1 cellular context compared by ENCODE assay signal in the genomic region with DNA sequence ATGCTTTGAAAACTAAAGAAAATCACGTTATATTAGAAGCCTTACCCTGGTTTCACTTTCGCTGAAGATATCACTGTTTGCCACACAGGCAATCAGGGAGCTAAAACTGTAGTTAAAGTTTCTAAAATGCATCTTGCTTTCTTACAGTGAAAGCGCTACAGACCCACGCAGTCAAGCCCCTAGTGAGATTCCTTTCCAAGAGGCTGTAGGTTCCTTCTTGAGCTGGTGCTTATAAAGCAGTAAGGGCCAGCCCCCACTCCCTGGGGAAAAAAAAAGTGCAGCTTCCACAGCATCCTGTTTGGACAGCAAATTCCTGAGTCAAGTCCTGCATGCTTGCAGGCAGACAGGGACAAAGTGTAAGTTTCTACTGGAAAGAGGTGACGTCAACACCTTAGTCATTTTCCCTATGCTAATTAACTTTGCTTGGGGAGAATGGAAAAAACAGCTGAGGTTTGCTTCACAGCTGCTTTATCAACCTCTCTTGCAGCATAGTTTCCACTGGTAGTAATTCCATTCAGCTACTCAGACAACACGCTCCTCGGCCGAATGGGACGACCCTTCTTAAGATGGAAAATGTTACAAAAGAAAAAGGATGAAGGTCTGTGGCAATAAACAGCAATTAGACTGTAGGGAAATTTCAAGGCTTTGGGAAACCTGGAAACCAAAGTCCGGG.
A peak's percentile ranks its signal among the peaks of the same experiment; 100 is the strongest.
TF ChIP-seq lines count a peak whose summit lies in the region.

No MANE protein-coding gene starts in this region.

TF ChIP-seq in H1, 55 proteins besides CTCF, POLR2A, EP300 and RAD21 (continued from another document):
- TF ChIP-seq CHD7 (IDR thresholded peaks at IDR 0.05; ENCODE audit: insufficient replicate concordance, low read length) (no peak), CBX5 (IDR thresholded peaks at IDR 0.05; ENCODE audit: low read depth, low read length) (no peak), CREB1 (IDR thresholded peaks at IDR 0.05) (0 out of 2 replicates have a peak, but pooled peaks have one; percentile 35), POLR2AphosphoS5 (IDR thresholded peaks at IDR 0.05; ENCODE audit: low read depth, low read length) (no peak), TCF12 (IDR thresholded peaks at IDR 0.05; ENCODE audit: low read depth, low read length) (0 out of 2 replicates have a peak, but pooled peaks have one; percentile 39), SIN3A (conservative IDR thresholded peaks at IDR 0.05 in 1 of 2, IDR thresholded peaks at IDR 0.05 in 1 of 2; ENCODE audit: low read depth in 1 of 2, low read length in 2 of 2) (no peak), RFX5 (IDR thresholded peaks at IDR 0.05; ENCODE audit: borderline replicate concordance, low read depth, low read length) (no peak), BCL11A (IDR thresholded peaks at IDR 0.05; ENCODE audit: low read depth in 2 of 2, low read length in 2 of 2) (no peak), CEBPB (IDR thresholded peaks at IDR 0.05; ENCODE audit: low read depth, low read length) (no peak), RNF2 (IDR thresholded peaks at IDR 0.05; ENCODE audit: borderline replicate concordance, low read depth, low read length, missing control alignments, poor library complexity, severe bottlenecking) (no peak), ASH2L (IDR thresholded peaks at IDR 0.05; ENCODE audit: low read length) (peak; percentile 53), CBX8 (IDR thresholded peaks at IDR 0.05; ENCODE audit: borderline replicate concordance, low read depth, low read length) (no peak), YY1 (IDR thresholded peaks at IDR 0.05; ENCODE audit: low read depth, low read length) (no peak), RBBP5 (IDR thresholded peaks at IDR 0.05; ENCODE audit: borderline replicate concordance, low read depth, low read length) (no peak), BACH1 (IDR thresholded peaks at IDR 0.05; ENCODE audit: low read length) (no peak), NRF1 (IDR thresholded peaks at IDR 0.05; ENCODE audit: low read depth, low read length) (no peak), CHD1 (IDR thresholded peaks at IDR 0.05; ENCODE audit: low read depth, low read length) (no peak), SP1 (IDR thresholded peaks at IDR 0.05; ENCODE audit: low read depth, low read length) (0 out of 2 replicates have a peak, but pooled peaks have one; percentile 8), GTF2F1 (IDR thresholded peaks at IDR 0.05; ENCODE audit: borderline replicate concordance, low read depth, low read length) (no peak), JUND (IDR thresholded peaks at IDR 0.05; ENCODE audit: low read length) (peak; percentile 78), SIRT6 (IDR thresholded peaks at IDR 0.05; ENCODE audit: low read length) (no peak), ZNF274 (IDR thresholded peaks at IDR 0.05; ENCODE audit: borderline replicate concordance, extremely low read depth, low read length) (no peak), HDAC2 (IDR thresholded peaks at IDR 0.05; ENCODE audit: borderline replicate concordance in 1 of 2, low read depth in 2 of 2, low read length in 2 of 2) (no peak), KDM5A (IDR thresholded peaks at IDR 0.05; ENCODE audit: low read length) (no peak), HDAC6 (IDR thresholded peaks at IDR 0.05; ENCODE audit: low read depth, low read length) (no peak), CHD2 (IDR thresholded peaks at IDR 0.05; ENCODE audit: low read length) (no peak), TEAD4 (IDR thresholded peaks at IDR 0.05; ENCODE audit: low read depth, low read length) (peak; percentile 77), JUN (IDR thresholded peaks at IDR 0.05; ENCODE audit: low read depth, low read length) (peak; percentile 57; the same call in 1 of the 2 replicates), SUZ12 (IDR thresholded peaks at IDR 0.05; ENCODE audit: low read length) (no peak), SP4 (IDR thresholded peaks at IDR 0.05; ENCODE audit: low read length) (no peak), KDM4A (IDR thresholded peaks at IDR 0.05; ENCODE audit: low read depth, low read length, severe bottlenecking) (no peak), FOSL1 (IDR thresholded peaks at IDR 0.05; ENCODE audit: insufficient read depth, low read depth, low read length) (no peak), NANOG (IDR thresholded peaks at IDR 0.05; ENCODE audit: insufficient read depth, low read depth, low read length, poor library complexity, severe bottlenecking) (no peak)
- TF ChIP-seq, protein P1, sequence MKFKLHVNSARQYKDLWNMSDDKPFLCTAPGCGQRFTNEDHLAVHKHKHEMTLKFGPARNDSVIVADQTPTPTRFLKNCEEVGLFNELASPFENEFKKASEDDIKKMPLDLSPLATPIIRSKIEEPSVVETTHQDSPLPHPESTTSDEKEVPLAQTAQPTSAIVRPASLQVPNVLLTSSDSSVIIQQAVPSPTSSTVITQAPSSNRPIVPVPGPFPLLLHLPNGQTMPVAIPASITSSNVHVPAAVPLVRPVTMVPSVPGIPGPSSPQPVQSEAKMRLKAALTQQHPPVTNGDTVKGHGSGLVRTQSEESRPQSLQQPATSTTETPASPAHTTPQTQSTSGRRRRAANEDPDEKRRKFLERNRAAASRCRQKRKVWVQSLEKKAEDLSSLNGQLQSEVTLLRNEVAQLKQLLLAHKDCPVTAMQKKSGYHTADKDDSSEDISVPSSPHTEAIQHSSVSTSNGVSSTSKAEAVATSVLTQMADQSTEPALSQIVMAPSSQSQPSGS (IDR thresholded peaks at IDR 0.05; ENCODE audit: low read length) = peak; percentile 75; the same call in 1 of the 2 replicates
